ENCODE assay signal across 11 cellular contexts in genomic region chr14:64698899-64699298, GRCh38. TPM values are rescaled to one million over a fixed set of nuclear protein-coding genes. Genes with fewer than 3 reads are reported as not detected.
DNase-seq lines count a peak whose midpoint lies in the region; ATAC-seq and TF ChIP-seq lines count a peak whose summit lies in the region.
"Had no signal": no experiment of that assay in that cellular context is flagged by ENCODE, and none has a peak within 500 bp of the region (broad histone marks: within the 10 kb centered on the region; RNA-seq: fewer than 3 reads in every experiment).

No MANE protein-coding gene starts in this region.

- no peak overlapping the region for H3K4me3 ChIP-seq in effector memory CD4-positive, alpha-beta T cell (ENCODE audit: insufficient read depth, low read depth, low read length, poor library complexity, severe bottlenecking)
- H3K4me3 ChIP-seq in sigmoid colon: no peak overlapping the region

- no peaks in the 10 kb centered on the region for H3K27me3 ChIP-seq in effector memory CD4-positive, alpha-beta T cell (replicated peaks; ENCODE audit: control insufficient read depth, insufficient read depth, low read length, poor library complexity, severe bottlenecking)
- H3K27me3 ChIP-seq in sigmoid colon: no peaks in the 10 kb centered on the region

- no peak for TF ChIP-seq POLR2A in sigmoid colon (IDR thresholded peaks at IDR 0.05)

- no peak for TF ChIP-seq CTCF in sigmoid colon (IDR thresholded peaks at IDR 0.05)

- DNase-seq in NCI-H1105 treated with DMSO at 0.1 percent for 48 hours (lab: John Stamatoyannopoulos, UW) (peak; percentile 30), NCI-H1105 (lab: John Stamatoyannopoulos, UW) (no peak), NOMO-1 treated with DMSO at 0.1 percent for 48 hours (lab: John Stamatoyannopoulos, UW; ENCODE audit: unreplicated experiment) (peak; percentile 92), sigmoid colon (peak; percentile 29), HUDEP-2 (lab: John Stamatoyannopoulos, UW; ENCODE audit: unreplicated experiment in 76 of 76) (no peak), COLO668 (lab: John Stamatoyannopoulos, UW; ENCODE audit: unreplicated experiment) (no peak)
- no peak for DNase-seq in effector memory CD4-positive, alpha-beta T cell
- DNase-seq in stimulated activated naive CD8-positive, alpha-beta T cell treated with anti-CD3 and anti-CD28 coated beads, Interleukin-15, amount 100 ng/mL, for 72 hours: no peak
- DNase-seq: 8988T; activated gamma-delta T cell; stimulated activated CD4-positive, alpha-beta T cell treated with anti-CD3 and anti-CD28 coated beads, Interleukin-1b, Interleukin-23, amount 100 ng/mL, for 48 hours had no signal

- intact Hi-C loops in sigmoid colon (cut with DNase I): no loop called here

- peaks cover 74% of the 10 kb centered on the region for H3K27me3 Mint-ChIP-seq in stimulated activated naive CD8-positive, alpha-beta T cell treated with anti-CD3 and anti-CD28 coated beads, Interleukin-15, amount 100 ng/mL, for 72 hours

- H3K27ac Mint-ChIP-seq in stimulated activated naive CD8-positive, alpha-beta T cell treated with anti-CD3 and anti-CD28 coated beads, Interleukin-15, amount 100 ng/mL, for 72 hours: no peak overlapping the region

- H3K4me1 Mint-ChIP-seq in stimulated activated naive CD8-positive, alpha-beta T cell treated with anti-CD3 and anti-CD28 coated beads, Interleukin-15, amount 100 ng/mL, for 72 hours: peaks cover 12% of the 10 kb centered on the region

- no peaks in the 10 kb centered on the region for H3K9me3 Mint-ChIP-seq in stimulated activated naive CD8-positive, alpha-beta T cell treated with anti-CD3 and anti-CD28 coated beads, Interleukin-15, amount 100 ng/mL, for 72 hours

- peaks cover 51% of the 10 kb centered on the region for H3K4me1 ChIP-seq in effector memory CD4-positive, alpha-beta T cell (ENCODE audit: control insufficient read depth, insufficient read depth, low read length, poor library complexity, severe bottlenecking)
- H3K4me1 ChIP-seq in sigmoid colon: peaks cover 0 to 49% (median 41%) of the 10 kb centered on the region in 4 donors

- ATAC-seq in stimulated activated naive CD8-positive, alpha-beta T cell treated with anti-CD3 and anti-CD28 coated beads, Interleukin-15, amount 100 ng/mL, for 72 hours: no peak

- no peak for TF ChIP-seq EP300 in sigmoid colon (IDR thresholded peaks at IDR 0.05)

- no peaks in the 10 kb centered on the region for H3K36me3 ChIP-seq in effector memory CD4-positive, alpha-beta T cell (ENCODE audit: control insufficient read depth, insufficient read depth, low read length)
- no peaks in the 10 kb centered on the region for H3K36me3 ChIP-seq in sigmoid colon

- H3K27ac ChIP-seq in effector memory CD4-positive, alpha-beta T cell (ENCODE audit: insufficient read depth, low read length, poor library complexity, severe bottlenecking): peak overlapping the region; percentile 45
- peak overlapping the region in 1 of 4 donors; percentile 11 for H3K27ac ChIP-seq in sigmoid colon

- no peaks in the 10 kb centered on the region for H3K9me3 ChIP-seq in effector memory CD4-positive, alpha-beta T cell (ENCODE audit: control insufficient read depth, low read length)
- no peaks in the 10 kb centered on the region for H3K9me3 ChIP-seq in sigmoid colon

- H3K4me3 Mint-ChIP-seq in stimulated activated naive CD8-positive, alpha-beta T cell treated with anti-CD3 and anti-CD28 coated beads, Interleukin-15, amount 100 ng/mL, for 72 hours: no peak overlapping the region

- 6 to 34% methylated on average over 7 of the region's 7 CpGs for WGBS in sigmoid colon, 2 donors

RNA-seq across cellular contexts. Expression of gene PLEKHG3, which starts 5.3 kb away (rescaled TPM):
- total RNA-seq in sigmoid colon: 10 to 100 TPM; 34.4 to 67.9 (median 52.3) TPM
- 10 to 100 TPM; 16.9 to 26.8 (median 17.4) TPM for polyA plus RNA-seq in sigmoid colon

Comparison
In these comparisons a context has a peak if more than half of its experiments do, and no peak if none do; other contexts are left out.
1. DNase-seq: peak in NCI-H1105 treated with DMSO at 0.1 percent for 48 hours (single experiment), NOMO-1 treated with DMSO at 0.1 percent for 48 hours (single experiment) and sigmoid colon (single experiment); none in NCI-H1105 (single experiment), effector memory CD4-positive, alpha-beta T cell (0 of 3), HUDEP-2 (0 of 76), stimulated activated naive CD8-positive, alpha-beta T cell treated with anti-CD3 and anti-CD28 coated beads, Interleukin-15, amount 100 ng/mL, for 72 hours (0 of 2) and COLO668 (single experiment).